In the genomic region with DNA sequence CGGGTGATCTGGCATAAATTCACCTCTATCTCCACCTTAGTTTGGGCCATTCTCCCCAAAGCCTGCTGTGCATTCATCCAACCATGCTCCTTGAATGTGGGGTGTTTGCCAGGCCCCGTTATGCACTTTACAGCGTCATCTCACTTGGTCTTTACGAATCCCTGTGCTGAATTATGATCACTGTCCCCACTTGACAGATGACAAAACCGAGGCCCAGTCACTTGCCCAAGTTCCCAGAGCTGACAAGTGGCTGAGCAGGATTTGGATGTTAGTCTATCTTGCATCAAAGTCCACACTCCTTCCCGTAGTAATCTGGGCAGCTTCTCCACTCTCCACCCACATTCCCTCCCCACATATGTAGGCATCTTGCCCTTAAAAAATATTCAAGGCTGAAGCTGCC, we compare ENCODE assay signal across 36 cellular contexts. TPM values are rescaled to one million over a fixed set of nuclear protein-coding genes. Genes with fewer than 3 reads are reported as not detected.
"Had no signal": no experiment of that assay in that cellular context is flagged by ENCODE, and none has a peak within 500 bp of the region (broad histone marks: within the 10 kb centered on the region; RNA-seq: fewer than 3 reads in every experiment).

No MANE protein-coding gene starts in this region.

- H3K27ac ChIP-seq: adrenal gland, body of pancreas, cardiac muscle cell, colonic mucosa, epithelial cell of prostate, heart right ventricle, WERI-Rb-1 had no signal

- H3K27me3 ChIP-seq: adrenal gland, colonic mucosa had no signal

- H3K4me1 ChIP-seq: adrenal gland, body of pancreas, colonic mucosa, heart right ventricle had no signal

- H3K9me3 Mint-ChIP-seq: activated B cell treated with CpG ODN at 0.5 μM for 24 hours; activated CD8-positive, alpha-beta T cell treated with anti-CD3 and anti-CD28 coated beads for 36 hours; activated naive CD4-positive, alpha-beta T cell treated with anti-CD3 and anti-CD28 coated beads for 36 hours; activated naive CD4-positive, alpha-beta T cell treated with anti-CD3 and anti-CD28 coated beads, Interleukin-2, amount 50 U/mL, for 24 hours; activated naive CD8-positive, alpha-beta T cell treated with anti-CD3 and anti-CD28 coated beads, Interleukin-2, amount 50 U/mL, for 24 hours; activated T-helper 1 cell treated with anti-CD3 and anti-CD28 coated beads, Interleukin-12 subunit alpha, Interleukin-12 subunit beta, Interleukin-2, Interleukin-4 antibody, amounts not matched to agents 30 ng/mL and 10 ng/mL and 1 ng/mL, durations not matched to agents 14 hours and 24 hours and 36 hours; activated T-helper 2 cell treated with anti-CD3 and anti-CD28 coated beads, Interferon-gamma antibody, Interleukin-2, Interleukin-4, amounts not matched to agents 10 μg/mL and 5 μg/mL and 100 μg/mL, durations not matched to agents 14 hours and 24 hours and 36 hours; T-helper 2 cell treated with Interferon-gamma antibody and Interleukin-4, amounts not matched to agents 5 μg/mL and 100 μg/mL, for 36 hours had no signal

- H3K36me3 Mint-ChIP-seq: activated naive CD4-positive, alpha-beta T cell treated with anti-CD3 and anti-CD28 coated beads, Interleukin-2, amount 50 U/mL, for 24 hours; activated naive CD8-positive, alpha-beta T cell treated with anti-CD3 and anti-CD28 coated beads for 36 hours had no signal

- DNase-seq: activated B cell treated with CpG ODN at 0.5 μM for 24 hours; activated CD4-positive, alpha-beta T cell treated with anti-CD3 and anti-CD28 coated beads for 48 hours; activated CD4-positive, alpha-beta T cell treated with anti-CD3 and anti-CD28 coated beads, Interleukin-2, amount 50 U/mL, for 1 hour; activated CD4-positive, alpha-beta T cell treated with anti-CD3 and anti-CD28 coated beads, Interleukin-2, amount 50 U/mL, for 48 hours; activated CD8-positive, alpha-beta memory T cell treated with anti-CD3 and anti-CD28 coated beads for 24 hours; activated CD8-positive, alpha-beta T cell treated with anti-CD3 and anti-CD28 coated beads for 36 hours; activated effector memory CD4-positive, alpha-beta T cell treated with anti-CD3 and anti-CD28 coated beads, Interleukin-2, amount 50 U/mL, for 16 hours; activated naive CD4-positive, alpha-beta T cell treated with anti-CD3 and anti-CD28 coated beads for 36 hours; activated naive CD8-positive, alpha-beta T cell treated with anti-CD3 and anti-CD28 coated beads for 36 hours; activated naive CD8-positive, alpha-beta T cell treated with anti-CD3 and anti-CD28 coated beads, Interleukin-2, amount 50 U/mL, for 24 hours; activated T-cell treated with anti-CD3 and anti-CD28 coated beads, Interleukin-2, amount 50 U/mL, for 48 hours; adrenal gland; amygdala; aorta; body of pancreas; central memory CD4-positive, alpha-beta T cell; colonic mucosa; effector CD8-positive, alpha-beta T cell; foreskin fibroblast; heart right ventricle; T-helper 1 cell; T-helper 17 cell; T1000; WERI-Rb-1 had no signal

- H3K9me3 ChIP-seq: adrenal gland, body of pancreas, colonic mucosa had no signal

- H3K36me3 ChIP-seq: adrenal gland, cardiac muscle cell, colonic mucosa, heart right ventricle, WERI-Rb-1 had no signal

- H3K4me3 ChIP-seq: adrenal gland, body of pancreas, cardiac muscle cell, colonic mucosa, heart right ventricle had no signal

- ATAC-seq: activated CD4-positive, CD25-positive, alpha-beta regulatory T cell treated with anti-CD3 and anti-CD28 coated beads, Interleukin-2, amount 50 U/mL, for 24 hours; activated CD8-positive, alpha-beta T cell treated with anti-CD3 and anti-CD28 coated beads for 36 hours; activated naive CD8-positive, alpha-beta T cell treated with anti-CD3 and anti-CD28 coated beads, Interleukin-2, amount 50 U/mL, for 24 hours; body of pancreas; heart right ventricle; T-helper 17 cell had no signal

- H3K27ac Mint-ChIP-seq: activated B cell treated with CpG ODN at 0.5 μM for 24 hours; activated CD8-positive, alpha-beta T cell treated with anti-CD3 and anti-CD28 coated beads for 36 hours; activated naive CD4-positive, alpha-beta T cell treated with anti-CD3 and anti-CD28 coated beads for 36 hours; activated naive CD4-positive, alpha-beta T cell treated with anti-CD3 and anti-CD28 coated beads, Interleukin-2, amount 50 U/mL, for 24 hours; activated naive CD8-positive, alpha-beta T cell treated with anti-CD3 and anti-CD28 coated beads for 36 hours; activated naive CD8-positive, alpha-beta T cell treated with anti-CD3 and anti-CD28 coated beads, Interleukin-2, amount 50 U/mL, for 24 hours; activated T-helper 1 cell treated with anti-CD3 and anti-CD28 coated beads, Interleukin-12 subunit alpha, Interleukin-12 subunit beta, Interleukin-2, Interleukin-4 antibody, amounts not matched to agents 30 ng/mL and 10 ng/mL and 1 ng/mL, durations not matched to agents 14 hours and 24 hours and 36 hours; activated T-helper 2 cell treated with anti-CD3 and anti-CD28 coated beads, Interferon-gamma antibody, Interleukin-2, Interleukin-4, amounts not matched to agents 10 μg/mL and 5 μg/mL and 100 μg/mL, durations not matched to agents 14 hours and 24 hours and 36 hours; T-helper 17 cell; T-helper 2 cell treated with Interferon-gamma antibody and Interleukin-4, amounts not matched to agents 5 μg/mL and 100 μg/mL, for 36 hours had no signal

- H3K4me3 Mint-ChIP-seq: activated B cell treated with CpG ODN at 0.5 μM for 24 hours; activated CD8-positive, alpha-beta T cell treated with anti-CD3 and anti-CD28 coated beads for 36 hours; activated naive CD4-positive, alpha-beta T cell treated with anti-CD3 and anti-CD28 coated beads for 36 hours; activated naive CD4-positive, alpha-beta T cell treated with anti-CD3 and anti-CD28 coated beads, Interleukin-2, amount 50 U/mL, for 24 hours; activated naive CD8-positive, alpha-beta T cell treated with anti-CD3 and anti-CD28 coated beads for 36 hours; activated naive CD8-positive, alpha-beta T cell treated with anti-CD3 and anti-CD28 coated beads, Interleukin-2, amount 50 U/mL, for 24 hours; activated T-helper 1 cell treated with anti-CD3 and anti-CD28 coated beads, Interleukin-12 subunit alpha, Interleukin-12 subunit beta, Interleukin-2, Interleukin-4 antibody, amounts not matched to agents 30 ng/mL and 10 ng/mL and 1 ng/mL, durations not matched to agents 14 hours and 24 hours and 36 hours; T-helper 17 cell; T-helper 2 cell treated with Interferon-gamma antibody and Interleukin-4, amounts not matched to agents 5 μg/mL and 100 μg/mL, for 36 hours had no signal

- H3K4me1 Mint-ChIP-seq: activated B cell treated with CpG ODN at 0.5 μM for 24 hours; activated naive CD4-positive, alpha-beta T cell treated with anti-CD3 and anti-CD28 coated beads, Interleukin-2, amount 50 U/mL, for 24 hours; activated naive CD8-positive, alpha-beta T cell treated with anti-CD3 and anti-CD28 coated beads for 36 hours; activated naive CD8-positive, alpha-beta T cell treated with anti-CD3 and anti-CD28 coated beads, Interleukin-2, amount 50 U/mL, for 24 hours; T-helper 17 cell had no signal

- FAIRE-seq: endometrium, endothelial cell of umbilical vein, frontal cortex had no signal

RNA-seq across cellular contexts. Expression of a gene that starts 44.8 kb away (rescaled TPM):
- total RNA-seq: activated CD8-positive, alpha-beta T cell treated with anti-CD3 and anti-CD28 coated beads for 36 hours; activated naive CD4-positive, alpha-beta T cell treated with anti-CD3 and anti-CD28 coated beads for 36 hours; activated naive CD8-positive, alpha-beta T cell treated with anti-CD3 and anti-CD28 coated beads for 36 hours; activated T-helper 1 cell treated with anti-CD3 and anti-CD28 coated beads, Interleukin-12 subunit alpha, Interleukin-12 subunit beta, Interleukin-2, Interleukin-4 antibody, amounts not matched to agents 30 ng/mL and 10 ng/mL and 1 ng/mL, durations not matched to agents 14 hours and 24 hours and 36 hours; activated T-helper 2 cell treated with anti-CD3 and anti-CD28 coated beads, Interferon-gamma antibody, Interleukin-2, Interleukin-4, amounts not matched to agents 10 μg/mL and 5 μg/mL and 100 μg/mL, durations not matched to agents 14 hours and 24 hours and 36 hours; dermis microvascular lymphatic vessel endothelial cell; endothelial cell of umbilical vein; glomerular endothelial cell had no signal
- polyA plus RNA-seq: endothelial cell of umbilical vein had no signal
